Comparison of ENCODE assay signal across 10 cellular contexts in the genomic region with DNA sequence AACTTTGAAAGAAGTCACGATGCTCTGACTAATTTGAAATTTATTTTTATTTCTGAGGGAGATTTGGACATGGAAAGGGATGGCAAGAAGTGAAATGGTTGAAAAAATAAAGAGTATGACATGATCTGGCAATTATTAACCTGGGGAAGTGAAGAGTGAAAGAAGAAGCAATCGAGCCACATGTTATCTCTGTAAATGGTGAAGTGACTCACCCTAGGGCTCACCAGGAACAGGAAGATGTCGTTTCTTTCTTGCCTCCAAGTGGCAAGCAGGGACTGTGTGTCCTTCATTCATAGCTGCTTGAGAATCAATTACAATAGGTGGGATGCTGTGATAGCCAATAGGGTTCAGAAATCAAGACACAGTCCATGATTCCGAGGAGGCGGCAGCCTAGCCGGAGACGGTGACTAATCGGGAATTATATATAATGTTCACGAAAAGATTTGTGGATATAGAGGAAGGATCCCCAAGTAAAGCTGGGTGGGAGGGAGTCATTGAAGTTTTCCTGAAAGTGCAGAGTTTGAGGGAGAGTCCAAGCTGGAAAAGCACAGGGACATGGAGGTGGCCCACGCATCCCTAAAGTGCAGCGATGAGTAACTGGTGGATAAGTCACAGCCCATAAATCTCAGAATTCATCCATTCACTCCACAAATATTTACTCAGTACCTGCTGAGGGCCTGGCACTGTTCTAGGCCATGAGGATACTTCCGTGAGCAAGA. TPM values are rescaled to one million over a fixed set of nuclear protein-coding genes. Genes with fewer than 3 reads are reported as not detected.
A peak's percentile ranks its signal among the peaks of the same experiment; 100 is the strongest.
DNase-seq lines count a peak whose midpoint lies in the region; ATAC-seq and TF ChIP-seq lines count a peak whose summit lies in the region.
"Had no signal": no experiment of that assay in that cellular context is flagged by ENCODE, and none has a peak within 500 bp of the region (broad histone marks: within the 10 kb centered on the region; RNA-seq: fewer than 3 reads in every experiment).

No MANE protein-coding gene starts in this region.

- H3K4me3 ChIP-seq in RWPE2 (ENCODE audit: severe bottlenecking): no peak overlapping the region
- H3K4me3 ChIP-seq: cardiac muscle cell had no signal

- H3K27ac Mint-ChIP-seq in HFFc6: peak overlapping the region; percentile 92

- DNase-seq in AG08395 (ENCODE audit: low spot score) (peak; percentile 30), HFFc6 (peak; percentile 72), RWPE2 (ENCODE audit: low spot score) (peak; percentile 66), kidney tubule cell (ENCODE audit: low spot score) (peak; percentile 99), NCI-H1105 (lab: John Stamatoyannopoulos, UW) (no peak)
- DNase-seq in effector CD8-positive, alpha-beta T cell (lab: John Stamatoyannopoulos, UW): no peak
- DNase-seq: stimulated activated naive CD4-positive, alpha-beta T cell had no signal

- ATAC-seq in RWPE2 (ENCODE audit: low read depth): peak; percentile 88
- no peak for ATAC-seq in HG02852 (IDR thresholded peaks at IDR 0.05; ENCODE audit: unreplicated experiment)
- ATAC-seq in HG03520 (IDR thresholded peaks at IDR 0.05; ENCODE audit: unreplicated experiment): no peak

- no peaks in the 10 kb centered on the region for H3K36me3 Mint-ChIP-seq in HFFc6 (ENCODE audit: low read depth)

- peak overlapping the region; percentile 72 for H3K27ac ChIP-seq in RWPE2 (ENCODE audit: poor library complexity, severe bottlenecking)
- H3K27ac ChIP-seq: cardiac muscle cell had no signal

- peaks cover 28% of the 10 kb centered on the region for H3K4me1 ChIP-seq in RWPE2 (ENCODE audit: insufficient read depth, poor library complexity, severe bottlenecking)

- H3K9me3 Mint-ChIP-seq in HFFc6: no peaks in the 10 kb centered on the region

- H3K9me3 ChIP-seq in RWPE2 (ENCODE audit: severe bottlenecking): no peaks in the 10 kb centered on the region

- H3K27me3 Mint-ChIP-seq in HFFc6 (ENCODE audit: insufficient read depth): peaks cover 4% of the 10 kb centered on the region; the same call in 1 of the 2 replicates

- peak overlapping the region; percentile 79 for H3K4me3 Mint-ChIP-seq in HFFc6

- H3K4me1 Mint-ChIP-seq in HFFc6 (ENCODE audit: low read depth): peaks cover 45% of the 10 kb centered on the region

- H3K36me3 ChIP-seq in RWPE2 (ENCODE audit: low read depth): no peaks in the 10 kb centered on the region
- H3K36me3 ChIP-seq: cardiac muscle cell had no signal

- no peaks in the 10 kb centered on the region for H3K27me3 ChIP-seq in RWPE2 (ENCODE audit: insufficient read depth, poor library complexity, severe bottlenecking)

- TF ChIP-seq CTCF in HFFc6 (IDR thresholded peaks at IDR 0.05) (no peak), RWPE2 (IDR thresholded peaks at IDR 0.05; ENCODE audit: poor library complexity, severe bottlenecking) (no peak)

RNA-seq across cellular contexts. Expression of a gene that starts 18.2 kb away (rescaled TPM):
- total RNA-seq in HFFc6 (2021; fragmentation: NEBNext Ultra II Directional; extraction: Animal tissue kit (Norgen Biotek cat#: 25700)): not detected
- total RNA-seq: cardiac muscle cell had no signal

RNA-seq across cellular contexts. Expression of a gene that starts 34.2 kb away (rescaled TPM):
- under 1 TPM in 1 of 6 experiments, not detected in 5; 0.14 TPM for total RNA-seq in HFFc6 (2021; fragmentation: NEBNext Ultra II Directional; extraction: Animal tissue kit (Norgen Biotek cat#: 25700))
- total RNA-seq: cardiac muscle cell had no signal

RNA-seq across cellular contexts. Expression of a gene that starts 36.3 kb away (rescaled TPM):
- not detected for total RNA-seq in HFFc6 (2021; fragmentation: NEBNext Ultra II Directional; extraction: Animal tissue kit (Norgen Biotek cat#: 25700))
- total RNA-seq: cardiac muscle cell had no signal

Comparison
In these comparisons a context has a peak if more than half of its experiments do, and no peak if none do; other contexts are left out.
1. DNase-seq: peak in AG08395 (single experiment), HFFc6 (single experiment), RWPE2 (single experiment) and kidney tubule cell (single experiment); none in effector CD8-positive, alpha-beta T cell (single experiment) and NCI-H1105 (single experiment).